Comparison of ENCODE assay signal across 32 cellular contexts in genomic region chr20:1853472-1853871, GRCh38. TPM values are rescaled to one million over a fixed set of nuclear protein-coding genes. Genes with fewer than 3 reads are reported as not detected.
"Had no signal": no experiment of that assay in that cellular context is flagged by ENCODE, and none has a peak within 500 bp of the region (broad histone marks: within the 10 kb centered on the region; RNA-seq: fewer than 3 reads in every experiment).

No MANE protein-coding gene starts in this region.

- H3K4me1 ChIP-seq: gastroesophageal sphincter had no signal

- H3K27me3 Mint-ChIP-seq: activated naive CD8-positive, alpha-beta T cell had no signal

- H3K4me1 Mint-ChIP-seq: activated T-helper 17 cell treated with anti-CD3 and anti-CD28 coated beads, Interleukin-2, amount 50 U/mL, for 72 hours; central memory CD8-positive, alpha-beta T cell had no signal

- ATAC-seq: activated CD4-positive, alpha-beta T cell treated with anti-CD3 and anti-CD28 coated beads for 36 hours; activated T-cell treated with anti-CD3 and anti-CD28 coated beads, Interleukin-2, amount 50 U/mL, for 72 hours; activated T-helper 17 cell treated with anti-CD3 and anti-CD28 coated beads, Interleukin-2, amount 50 U/mL, for 72 hours; effector memory CD8-positive, alpha-beta T cell; gastroesophageal sphincter; T-helper 17 cell had no signal

- H3K4me3 ChIP-seq: esophagus squamous epithelium, gastroesophageal sphincter had no signal

- H3K9me3 ChIP-seq: esophagus squamous epithelium, gastroesophageal sphincter had no signal

- H3K36me3 ChIP-seq: brain microvascular endothelial cell, esophagus squamous epithelium, gastroesophageal sphincter, WERI-Rb-1 had no signal

- H3K27me3 ChIP-seq: brain microvascular endothelial cell, esophagus squamous epithelium had no signal

- H3K36me3 Mint-ChIP-seq: activated CD4-positive, alpha-beta memory T cell treated with anti-CD3 and anti-CD28 coated beads for 36 hours; activated naive CD8-positive, alpha-beta T cell had no signal

- H3K4me3 Mint-ChIP-seq: activated CD4-positive, alpha-beta memory T cell treated with anti-CD3 and anti-CD28 coated beads for 36 hours; activated CD4-positive, alpha-beta T cell treated with anti-CD3 and anti-CD28 coated beads for 36 hours; activated CD4-positive, alpha-beta T cell treated with anti-CD3 and anti-CD28 coated beads, Interleukin-2, amount 10 ng/mL, durations not matched to agents 24 days and 14 days; activated naive CD8-positive, alpha-beta T cell; activated T-cell treated with anti-CD3 and anti-CD28 coated beads, Interleukin-2, amount 50 U/mL, for 24 hours; activated T-cell treated with anti-CD3 and anti-CD28 coated beads, Interleukin-2, amount 50 U/mL, for 72 hours; activated T-helper 17 cell treated with anti-CD3 and anti-CD28 coated beads, Interleukin-2, amount 50 U/mL, for 72 hours; central memory CD8-positive, alpha-beta T cell; effector memory CD8-positive, alpha-beta T cell; T-helper 17 cell; T-helper 2 cell treated with Interferon-gamma antibody and Interleukin-4, amounts not matched to agents 5 μg/mL and 100 μg/mL, for 36 hours had no signal

- H3K27ac Mint-ChIP-seq: activated CD4-positive, alpha-beta memory T cell treated with anti-CD3 and anti-CD28 coated beads for 36 hours; activated CD4-positive, alpha-beta T cell treated with anti-CD3 and anti-CD28 coated beads for 36 hours; activated CD4-positive, alpha-beta T cell treated with anti-CD3 and anti-CD28 coated beads, Interleukin-2, amount 10 ng/mL, durations not matched to agents 24 days and 14 days; activated naive CD8-positive, alpha-beta T cell; activated T-cell treated with anti-CD3 and anti-CD28 coated beads, Interleukin-2, amount 50 U/mL, for 24 hours; activated T-cell treated with anti-CD3 and anti-CD28 coated beads, Interleukin-2, amount 50 U/mL, for 72 hours; activated T-helper 17 cell treated with anti-CD3 and anti-CD28 coated beads, Interleukin-2, amount 50 U/mL, for 72 hours; effector memory CD8-positive, alpha-beta T cell; T-helper 17 cell; T-helper 2 cell treated with Interferon-gamma antibody and Interleukin-4, amounts not matched to agents 5 μg/mL and 100 μg/mL, for 36 hours had no signal

- H3K9me3 Mint-ChIP-seq: activated CD4-positive, alpha-beta memory T cell treated with anti-CD3 and anti-CD28 coated beads for 36 hours; activated CD4-positive, alpha-beta T cell treated with anti-CD3 and anti-CD28 coated beads, Interleukin-2, amount 10 ng/mL, durations not matched to agents 24 days and 14 days; activated T-cell treated with anti-CD3 and anti-CD28 coated beads, Interleukin-2, amount 50 U/mL, for 24 hours; activated T-cell treated with anti-CD3 and anti-CD28 coated beads, Interleukin-2, amount 50 U/mL, for 72 hours; activated T-helper 17 cell treated with anti-CD3 and anti-CD28 coated beads, Interleukin-2, amount 50 U/mL, for 72 hours; central memory CD8-positive, alpha-beta T cell; effector memory CD8-positive, alpha-beta T cell; T-helper 2 cell treated with Interferon-gamma antibody and Interleukin-4, amounts not matched to agents 5 μg/mL and 100 μg/mL, for 36 hours had no signal

- DNase-seq: activated CD4-positive, alpha-beta memory T cell treated with anti-CD3 and anti-CD28 coated beads for 36 hours; activated CD4-positive, alpha-beta T cell treated with anti-CD3 and anti-CD28 coated beads for 36 hours; activated CD4-positive, alpha-beta T cell treated with anti-CD3 and anti-CD28 coated beads, Interleukin-2, amount 10 ng/mL, durations not matched to agents 24 days and 14 days; activated CD4-positive, CD25-positive, alpha-beta regulatory T cell; activated CD4-positive, CD25-positive, alpha-beta regulatory T cell treated with anti-CD3 and anti-CD28 coated beads, Interleukin-2, amount 50 U/mL, for 72 hours; activated CD8-positive, alpha-beta memory T cell treated with anti-CD3 and anti-CD28 coated beads, Interleukin-2, amount 50 U/mL, for 48 hours; activated effector memory CD4-positive, alpha-beta T cell treated with Interleukin-2 at 50 U/mL for 16 hours; activated gamma-delta T cell treated with Interleukin-2 at 50 U/mL for 16 hours; activated naive CD4-positive, alpha-beta T cell treated with anti-CD3 and anti-CD28 coated beads, Interleukin-2, amount 50 U/mL, for 16 hours; activated naive CD4-positive, alpha-beta T cell treated with Interleukin-2 at 50 U/mL for 16 hours; activated T-cell treated with anti-CD3 and anti-CD28 coated beads for 4 hours; activated T-cell treated with anti-CD3 and anti-CD28 coated beads, Interleukin-2, amount 50 U/mL, for 24 hours; activated T-cell treated with anti-CD3 and anti-CD28 coated beads, Interleukin-2, amount 50 U/mL, for 72 hours; amniotic stem cell; anterior cingulate cortex; brain microvascular endothelial cell; cortex of kidney; dermis blood vessel endothelial cell; effector CD4-positive, alpha-beta T cell; effector memory CD8-positive, alpha-beta T cell; esophagus squamous epithelium; foreskin melanocyte; T-helper 1 cell; T-helper 17 cell; T1000; WERI-Rb-1 had no signal

- H3K27ac ChIP-seq: brain microvascular endothelial cell, epithelial cell of prostate, esophagus squamous epithelium, gastroesophageal sphincter, WERI-Rb-1 had no signal

RNA-seq across cellular contexts. Expression of gene SIRPA, which starts 41.7 kb away (rescaled TPM):
- total RNA-seq: activated CD4-positive, alpha-beta memory T cell treated with anti-CD3 and anti-CD28 coated beads for 36 hours had no signal
